In genomic region chr18:48481092-48481491, GRCh38 we compare ENCODE assay signal across 1 cellular context.
TF ChIP-seq lines count a peak whose summit lies in the region.

No MANE protein-coding gene starts in this region.

TF ChIP-seq in HepG2, 621 proteins besides CTCF, POLR2A, EP300 and RAD21 (continued from another document):
- TF ChIP-seq ELK4 (CRISPR knock-in tag; IDR thresholded peaks at IDR 0.05; ENCODE audit: borderline replicate concordance) (no peak), NCOA1 (CRISPR knock-in tag; IDR thresholded peaks at IDR 0.05) (no peak)
